Comparison of ENCODE assay signal across 12 cellular contexts in genomic region chr2:96952976-96953610, GRCh38. TPM values are rescaled to one million over a fixed set of nuclear protein-coding genes. Genes with fewer than 3 reads are reported as not detected.
DNase-seq lines count a peak whose midpoint lies in the region; ATAC-seq and TF ChIP-seq lines count a peak whose summit lies in the region.
"Had no signal": no experiment of that assay in that cellular context is flagged by ENCODE, and none has a peak within 500 bp of the region (broad histone marks: within the 10 kb centered on the region; RNA-seq: fewer than 3 reads in every experiment).

No MANE protein-coding gene starts in this region.

- no peak overlapping the region for H3K4me3 Mint-ChIP-seq in T-helper 17 cell
- H3K4me3 Mint-ChIP-seq: activated T-cell treated with anti-CD3 and anti-CD28 coated beads, Interleukin-2, amount 50 U/mL, for 4 hours had no signal

- H3K4me2 ChIP-seq in OCI-LY7 (ENCODE audit: low read length), result no peak overlapping the region

- POLR2A ChIA-PET in AG04450 (lab: Yijun Ruan, JAX) (no interaction called here), OCI-LY7 (lab: Charles Lee) (no interaction called here)

- no peaks in the 10 kb centered on the region for H3K36me3 Mint-ChIP-seq in T-helper 17 cell (ENCODE audit: low read depth)

- H3K9me3 ChIP-seq in AG04450 (ENCODE audit: control insufficient read depth, insufficient read depth, low read length), result no peaks in the 10 kb centered on the region; the same call in 1 of the 2 replicates
- no peaks in the 10 kb centered on the region for H3K9me3 ChIP-seq in T-helper 17 cell (ENCODE audit: control insufficient read depth, low read length, poor library complexity, severe bottlenecking)
- no peaks in the 10 kb centered on the region for H3K9me3 ChIP-seq in OCI-LY7 (ENCODE audit: low read length)
- H3K9me3 ChIP-seq: heart left ventricle had no signal

- H3K36me3 ChIP-seq in OCI-LY7 (ENCODE audit: insufficient read depth, low read length), result no peaks in the 10 kb centered on the region
- H3K36me3 ChIP-seq: heart left ventricle had no signal

- H3K27ac Mint-ChIP-seq in T-helper 17 cell, result peak overlapping the region; percentile 88

- CTCF ChIA-PET in AG04450 (lab: Charles Lee), result interaction anchor here (0.8 to 6.3 kb wide), 5 partner anchors 8 to 96 kb away, joined by 3 to 51 read pairs (median 5); partner anchors contain the start of gene ANKRD39
- CTCF ChIA-PET in OCI-LY7 (lab: Charles Lee; ENCODE audit: unreplicated experiment), result interaction anchor here (0.6 kb wide), 1 partner anchor 1324 kb away, joined by 6 read pairs; no protein-coding TSS in a partner anchor

- no peaks in the 10 kb centered on the region for H3K79me2 ChIP-seq in OCI-LY7 (ENCODE audit: insufficient read depth, low read depth, low read length)

- ATAC-seq in T-helper 17 cell (no peak), GM21723 (IDR thresholded peaks at IDR 0.05; ENCODE audit: unreplicated experiment) (no peak), HG03159 (IDR thresholded peaks at IDR 0.05; ENCODE audit: unreplicated experiment) (no peak)
- ATAC-seq: activated T-cell treated with anti-CD3 and anti-CD28 coated beads, Interleukin-2, amount 50 U/mL, for 4 hours had no signal

- BruUV-seq in OCI-LY7 (replicated peaks; lab: Mats Ljungman, UMichigan), result no TSS peak

- no peaks in the 10 kb centered on the region for H3K4me1 ChIP-seq in OCI-LY7 (ENCODE audit: insufficient read depth, low read length, poor library complexity, severe bottlenecking)

- DNase-seq in AG04450 (ENCODE audit: low read depth, low spot score) (peak; percentile 13), T-helper 17 cell (no peak), fibroblast of mammary gland (ENCODE audit: low read depth) (peak; percentile 45), occipital lobe (lab: John Stamatoyannopoulos, UW) (peak; percentile 49), OCI-LY7 (ENCODE audit: low spot score) (no peak), SKM-1 treated with dmso at 0.1 percent for 144 hours (lab: John Stamatoyannopoulos, UW; ENCODE audit: unreplicated experiment) (no peak)
- DNase-seq: activated T-cell treated with anti-CD3 and anti-CD28 coated beads, Interleukin-2, amount 50 U/mL, for 4 hours; stimulated activated naive CD4-positive, alpha-beta T cell treated with Interleukin-2 at 50 U/mL for 16 hours had no signal

- H3K27ac ChIP-seq in AG04450 (ENCODE audit: low read depth, low read length) (no peak overlapping the region), OCI-LY7 (ENCODE audit: low read depth, low read length, poor library complexity, severe bottlenecking) (no peak overlapping the region)

- H2AFZ ChIP-seq in OCI-LY7 (ENCODE audit: low read length), result no peak overlapping the region

- H4K20me1 ChIP-seq in OCI-LY7 (ENCODE audit: insufficient read depth, low read length), result no peaks in the 10 kb centered on the region

- no peak overlapping the region for H3K4me3 ChIP-seq in AG04450 (ENCODE audit: low read depth, low read length)
- no peak overlapping the region for H3K4me3 ChIP-seq in fibroblast of mammary gland (ENCODE audit: control insufficient read depth, low read depth, low read length)
- H3K4me3 ChIP-seq in OCI-LY7 (ENCODE audit: low read depth, low read length, poor library complexity, severe bottlenecking), result no peak overlapping the region
- H3K4me3 ChIP-seq: coronary artery, heart left ventricle had no signal

- intact Hi-C loops in OCI-LY7 (cut with micrococcal nuclease; ENCODE audit: unreplicated experiment), result no loop called here

- H3K4me1 Mint-ChIP-seq in T-helper 17 cell, result peaks cover 19% of the 10 kb centered on the region

- no peaks in the 10 kb centered on the region for H3K27me3 Mint-ChIP-seq in T-helper 17 cell

- TF ChIP-seq CTCF in AG04450 (IDR thresholded peaks at IDR 0.05; ENCODE audit: low read depth, low read length), result no peak
- TF ChIP-seq CTCF in fibroblast of mammary gland (conservative IDR thresholded peaks at IDR 0.05; ENCODE audit: control insufficient read depth, insufficient read depth, low read depth, low read length), result no peak
- no peak for TF ChIP-seq CTCF in OCI-LY7 (conservative IDR thresholded peaks at IDR 0.05; ENCODE audit: low read length)

- no peaks in the 10 kb centered on the region for H3K9me2 ChIP-seq in OCI-LY7 (ENCODE audit: insufficient read depth, low read length)

- peaks cover 12% of the 10 kb centered on the region for H3K27me3 ChIP-seq in AG04450 (ENCODE audit: control insufficient read depth, insufficient read depth, low read length)
- H3K27me3 ChIP-seq: heart left ventricle had no signal

RNA-seq across cellular contexts. Expression of gene FAM178B, which starts 33.3 kb away (rescaled TPM):
- polyA plus RNA-seq in AG04450 (2011; rRNA removed), result not detected in 2 replicates
- polyA minus RNA-seq in AG04450 (2011; rRNA and poly(A)+ RNA removed), result not detected in 2 replicates
- total RNA-seq in T-helper 17 cell, result not detected
- not detected for total RNA-seq in occipital lobe
- not detected in 2 replicates for total RNA-seq in OCI-LY7 (2014; rRNA removed; shearing (Covaris generic))
- not detected in 2 replicates for total RNA-seq in OCI-LY7 (2022)

Comparison
In these comparisons a context has a peak if more than half of its experiments do, and no peak if none do; other contexts are left out.
1. DNase-seq: peak in AG04450 (single experiment), fibroblast of mammary gland (single experiment) and occipital lobe (single experiment); none in T-helper 17 cell (0 of 3), OCI-LY7 (single experiment) and SKM-1 treated with dmso at 0.1 percent for 144 hours (single experiment).